Comparison of ENCODE assay signal across 1 cellular context in genomic region chr18:59056706-59057492, GRCh38.
TF ChIP-seq lines count a peak whose summit lies in the region.

No MANE protein-coding gene starts in this region.

TF ChIP-seq in GM23338, 12 proteins besides CTCF, POLR2A, EP300 and RAD21 (continued from another document):
- no peak for TF ChIP-seq EZH2phosphoT487 (IDR thresholded peaks at IDR 0.05; ENCODE audit: unreplicated experiment)
